ENCODE assay signal across 18 cellular contexts in genomic region chr5:130555429-130555828, GRCh38.
A peak's percentile ranks its signal among the peaks of the same experiment; 100 is the strongest.
DNase-seq lines count a peak whose midpoint lies in the region; ATAC-seq and TF ChIP-seq lines count a peak whose summit lies in the region.
"Had no signal": no experiment of that assay in that cellular context is flagged by ENCODE, and none has a peak within 500 bp of the region (broad histone marks: within the 10 kb centered on the region; RNA-seq: fewer than 3 reads in every experiment).

No MANE protein-coding gene starts in this region.

- no peak overlapping the region for H3K4me3 Mint-ChIP-seq in progenitor cell of endocrine pancreas (ENCODE audit: low read depth)
- H3K4me3 Mint-ChIP-seq: CD4-positive, CD25-positive, alpha-beta regulatory T cell; T-helper 17 cell had no signal

- H3K9ac ChIP-seq in mammary epithelial cell (ENCODE audit: insufficient read depth, low read length) (no peak overlapping the region), HCT116 (ENCODE audit: low read length) (no peak overlapping the region)

- 0 out of 2 replicates have a peak, but pooled peaks have one; percentile 9 for TF ChIP-seq RAD21 in HCT116 (IDR thresholded peaks at IDR 0.05; ENCODE audit: low read depth)

- no TSS peak for BruUV-seq in mammary epithelial cell (replicated peaks; lab: Mats Ljungman, UMichigan)
- BruUV-seq in HCT116 (replicated peaks; lab: Mats Ljungman, UMichigan) = no TSS peak

- H3K27ac ChIP-seq in mammary epithelial cell (ENCODE audit: insufficient read depth, low read depth, low read length) (no peak overlapping the region), HCT116 (ENCODE audit: low read depth, low read length) (no peak overlapping the region), caudate nucleus (ENCODE audit: low read depth, low read length) (no peak overlapping the region)
- H3K27ac ChIP-seq: Peyer's patch had no signal

- intact Hi-C loops in mammary epithelial cell (cut with micrococcal nuclease) = no loop called here
- intact Hi-C loops in HCT116 (cut with micrococcal nuclease) = loop anchor here (10.0 kb wide), 1 partner anchor 559 kb away; no protein-coding TSS in a partner anchor

- H3K9me3 ChIP-seq in mammary epithelial cell (replicated peaks; ENCODE audit: insufficient read depth, low read length) (no peaks in the 10 kb centered on the region), HCT116 (ENCODE audit: control insufficient read depth in 1 of 2, insufficient read depth in 1 of 2, low read depth in 1 of 2, low read length in 2 of 2) (no peaks in the 10 kb centered on the region)
- H3K9me3 ChIP-seq: BE2C, Peyer's patch had no signal

- H3K9me2 ChIP-seq in HCT116 (ENCODE audit: insufficient read depth) = no peaks in the 10 kb centered on the region

- H3K27me3 Mint-ChIP-seq in progenitor cell of endocrine pancreas = no peaks in the 10 kb centered on the region
- H3K27me3 Mint-ChIP-seq: CD4-positive, CD25-positive, alpha-beta regulatory T cell; T-helper 17 cell had no signal

- WGBS in mammary epithelial cell (ENCODE audit: low coverage, missing lambda C conversion rate) = 89% methylated on average over 1 of the region's 3 CpGs

- CTCF ChIA-PET in mammary epithelial cell (lab: Charles Lee; ENCODE audit: low non-redundant PET) = no interaction called here
- CTCF ChIA-PET in HCT116 (lab: Charles Lee) = no interaction called here

- no peaks in the 10 kb centered on the region for H3K4me1 Mint-ChIP-seq in progenitor cell of endocrine pancreas (ENCODE audit: low read depth)
- H3K4me1 Mint-ChIP-seq: CD4-positive, CD25-positive, alpha-beta regulatory T cell; T-helper 17 cell had no signal

- no peak overlapping the region for H3K4me2 ChIP-seq in mammary epithelial cell (ENCODE audit: insufficient read depth, low read depth, low read length)
- H3K4me2 ChIP-seq in HCT116 (ENCODE audit: low read length) = no peak overlapping the region

- no peaks in the 10 kb centered on the region for H4K20me1 ChIP-seq in mammary epithelial cell (ENCODE audit: insufficient read depth, low read length)
- H4K20me1 ChIP-seq in HCT116 (ENCODE audit: insufficient read depth) = no peaks in the 10 kb centered on the region

- peak; percentile 9 to 71 for DNase-seq in T47D (ENCODE audit: low read depth in 1 of 2, low spot score in 1 of 2)
- no peak for DNase-seq in mammary epithelial cell
- DNase-seq in HCT116 (ENCODE audit: low read depth, low spot score) = no peak
- peak; percentile 11 for DNase-seq in RPMI8226
- DNase-seq in progenitor cell of endocrine pancreas (ENCODE audit: low spot score, unreplicated experiment) = no peak
- no peak for DNase-seq in caudate nucleus (lab: John Stamatoyannopoulos, UW)
- DNase-seq: BE2C; CD4-positive, CD25-positive, alpha-beta regulatory T cell; GDM1; H7; KBM-7; NCI-H1092 treated with DMSO at 0.1 percent for 48 hours; NCI-H2029 treated with DMSO at 0.1 percent for 48 hours; NCI-H446 treated with DMSO at 0.1 percent for 48 hours; NCI-H526 treated with DMSO at 0.1 percent for 48 hours; Peyer's patch; T-helper 17 cell had no signal

- RAD21 ChIA-PET in HCT116 (lab: Charles Lee; ENCODE audit: low non-redundant PET in 1 of 2, low total read pairs in 2 of 2, uncharacterized antibody in 2 of 2, unreplicated experiment in 2 of 2) = no interaction called here

- no peak overlapping the region for H3K27ac Mint-ChIP-seq in progenitor cell of endocrine pancreas
- H3K27ac Mint-ChIP-seq: CD4-positive, CD25-positive, alpha-beta regulatory T cell; T-helper 17 cell had no signal

- H2AFZ ChIP-seq in mammary epithelial cell (ENCODE audit: low read depth, low read length) (no peak overlapping the region), HCT116 (ENCODE audit: low read depth, low read length, poor library complexity, severe bottlenecking) (no peak overlapping the region)

- H3K27me3 ChIP-seq in mammary epithelial cell (ENCODE audit: insufficient read depth, low read length) (no peaks in the 10 kb centered on the region), HCT116 (ENCODE audit: insufficient read depth, low read length) (no peaks in the 10 kb centered on the region)
- H3K27me3 ChIP-seq: BE2C, Peyer's patch had no signal

- peaks cover 24% of the 10 kb centered on the region for H3K9me3 Mint-ChIP-seq in progenitor cell of endocrine pancreas (ENCODE audit: low read depth)

- TF ChIP-seq CTCF in mammary epithelial cell (conservative IDR thresholded peaks at IDR 0.05 in 1 of 2, IDR thresholded peaks at IDR 0.05 in 1 of 2; ENCODE audit: extremely low read depth in 1 of 2, insufficient read depth in 1 of 2, low read depth in 1 of 2, low read length in 2 of 2) = peak in 1 of 2 donors; percentile 44
- no peak for TF ChIP-seq CTCF in HCT116 (IDR thresholded peaks at IDR 0.05 in 2 of 3, conservative IDR thresholded peaks at IDR 0.05 in 1 of 3; ENCODE audit: borderline replicate concordance in 1 of 3, insufficient read depth in 1 of 3, low read depth in 2 of 3, low read length in 2 of 3)
- peak; percentile 30 for TF ChIP-seq CTCF in progenitor cell of endocrine pancreas (IDR thresholded peaks at IDR 0.05; ENCODE audit: unreplicated experiment)

- H3K4me1 ChIP-seq in mammary epithelial cell (ENCODE audit: insufficient read depth, low read length) = peaks cover 9% of the 10 kb centered on the region
- peaks cover 9 to 20% of the 10 kb centered on the region in 2 experiments; a peak in 3 of 4 replicates for H3K4me1 ChIP-seq in HCT116 (ENCODE audit: control insufficient read depth in 1 of 2, insufficient read depth in 2 of 2, low read length in 2 of 2)
- H3K4me1 ChIP-seq: BE2C, Peyer's patch had no signal

- no peak overlapping the region for H3K4me3 ChIP-seq in mammary epithelial cell (replicated peaks in 1 of 3; ENCODE audit: insufficient read depth in 1 of 3, low read depth in 2 of 3, low read length in 3 of 3)
- H3K4me3 ChIP-seq in HCT116 (replicated peaks in 1 of 2; ENCODE audit: low read depth in 1 of 2, low read length in 2 of 2) = no peak overlapping the region
- H3K4me3 ChIP-seq: Peyer's patch had no signal

- TF ChIP-seq POLR2A in HCT116 (IDR thresholded peaks at IDR 0.05; ENCODE audit: borderline replicate concordance, extremely low read depth, insufficient read depth, insufficient read length) = no peak

- in situ Hi-C loops in T47D (cut with HindIII; ENCODE audit: low pct_unique_long_range_greater_than_20kb, low sequenced_read_pairs) = no loop called here
- in situ Hi-C loops in mammary epithelial cell (cut with MboI; ENCODE audit: low sequenced_read_pairs in 2 of 2) = no loop called here

- H3K36me3 ChIP-seq in mammary epithelial cell (ENCODE audit: insufficient read depth, low read length) (no peaks in the 10 kb centered on the region), HCT116 (ENCODE audit: control insufficient read depth in 1 of 2, insufficient read depth in 2 of 2, low read length in 2 of 2) (no peaks in the 10 kb centered on the region)
- H3K36me3 ChIP-seq: BE2C, Peyer's patch had no signal

- ATAC-seq in HCT116 (no peak), esophagus mucosa (no peak)
- ATAC-seq: T-helper 17 cell had no signal

- POLR2A ChIA-PET in HCT116 (lab: Charles Lee) = no interaction called here

- H3K79me2 ChIP-seq in mammary epithelial cell (ENCODE audit: insufficient read depth, low read length) (peaks cover 4% of the 10 kb centered on the region), HCT116 (ENCODE audit: insufficient read depth, low read length) (no peaks in the 10 kb centered on the region)

- H3K36me3 Mint-ChIP-seq in progenitor cell of endocrine pancreas (ENCODE audit: insufficient read depth) = no peaks in the 10 kb centered on the region
- H3K36me3 Mint-ChIP-seq: CD4-positive, CD25-positive, alpha-beta regulatory T cell had no signal

- dilution Hi-C loops in mammary epithelial cell (cut with HindIII; ENCODE audit: low sequenced_read_pairs) = no loop called here

TF ChIP-seq in HCT116, 20 proteins besides CTCF, POLR2A, EP300 and RAD21:
- TF ChIP-seq EGR1 (IDR thresholded peaks at IDR 0.05; ENCODE audit: low read depth) (no peak), JUND (IDR thresholded peaks at IDR 0.05) (no peak), POLR2AphosphoS5 (IDR thresholded peaks at IDR 0.05; ENCODE audit: low read depth, low read length) (no peak), SP1 (IDR thresholded peaks at IDR 0.05; ENCODE audit: low read depth) (no peak), ATF3 (IDR thresholded peaks at IDR 0.05) (no peak), EZH2phosphoT487 (IDR thresholded peaks at IDR 0.05; ENCODE audit: borderline replicate concordance) (no peak), YY1 (IDR thresholded peaks at IDR 0.05; ENCODE audit: extremely low read depth, insufficient replicate concordance, low read depth, low read length) (no peak), ZFX (IDR thresholded peaks at IDR 0.05) (no peak), MAX (IDR thresholded peaks at IDR 0.05) (no peak)

Comparison
In these comparisons a context has a peak if more than half of its experiments do, and no peak if none do; other contexts are left out.
1. DNase-seq: peak in T47D (2 of 2) and RPMI8226 (single experiment); none in mammary epithelial cell (single experiment), HCT116 (single experiment), progenitor cell of endocrine pancreas (single experiment) and caudate nucleus (0 of 61).